ENCODE assay signal across 25 cellular contexts in genomic region chr6:90915224-90915915, GRCh38.
"Had no signal": no experiment of that assay in that cellular context is flagged by ENCODE, and none has a peak within 500 bp of the region (broad histone marks: within the 10 kb centered on the region; RNA-seq: fewer than 3 reads in every experiment).

No MANE protein-coding gene starts in this region.

- H3K4me1 ChIP-seq: parathyroid adenoma, psoas muscle, right lobe of liver, sigmoid colon, stomach, thyroid gland, tibial nerve, upper lobe of left lung, vagina had no signal

- H3K36me3 ChIP-seq: neutrophil, ovary, right lobe of liver, sigmoid colon, stomach, thoracic aorta, thyroid gland, tibial nerve, upper lobe of left lung, vagina had no signal

- H3K4me3 ChIP-seq: ovary, psoas muscle, right lobe of liver, sigmoid colon, stomach, thoracic aorta, thyroid gland, tibial nerve, upper lobe of left lung, vagina had no signal

- H3K27ac ChIP-seq: neutrophil, ovary, parathyroid adenoma, psoas muscle, right lobe of liver, sigmoid colon, stomach, thoracic aorta, thyroid gland, tibial nerve, upper lobe of left lung, vagina had no signal

- ATAC-seq: natural killer cell treated with Interleukin-12 subunit alpha and Interleukin-12 subunit beta and Interleukin-15 and Interleukin-18, amount 100 ng/mL, for 72 hours; psoas muscle; right cardiac atrium; right lobe of liver; stimulated activated effector memory CD8-positive, alpha-beta T cell treated with anti-CD3 and anti-CD28 coated beads, Interleukin-12 subunit alpha, Interleukin-12 subunit beta, amount 100 ng/mL, for 72 hours; stimulated activated naive B cell treated with anti-CD40 and anti-IgM and Interleukin-4, amounts not matched to agents 10 μg/mL and 1 μg/mL and 100 μg/mL, for 72 hours had no signal

- H3K27me3 ChIP-seq: neutrophil, ovary, right lobe of liver, sigmoid colon, stomach, thyroid gland, tibial nerve, upper lobe of left lung, vagina had no signal

- H3K9me3 ChIP-seq: neutrophil, ovary, psoas muscle, right lobe of liver, sigmoid colon, thoracic aorta, thyroid gland, tibial nerve, upper lobe of left lung, vagina had no signal

- DNase-seq: nephron progenitor cell; nucleus accumbens; ovary; posterior cingulate gyrus; psoas muscle; right cardiac atrium; right lobe of liver; sigmoid colon; stimulated activated CD4-positive, alpha-beta T cell treated with anti-CD3 and anti-CD28 coated beads, Interleukin-15, amount 100 ng/mL, for 24 hours; stimulated activated CD4-positive, alpha-beta T cell treated with anti-CD3 and anti-CD28 coated beads, Interleukin-2, amount 100 ng/mL, for 24 hours; stimulated activated CD4-positive, alpha-beta T cell treated with anti-CD3 and anti-CD28 coated beads, Interleukin-2, amount 100 ng/mL, for 48 hours; stimulated activated CD4-positive, alpha-beta T cell treated with anti-CD3 and anti-CD28 coated beads, Interleukin-4, amount 100 ng/mL, for 24 hours; stimulated activated naive B cell treated with anti-CD40 and anti-IgM and Interleukin-4, amounts not matched to agents 10 μg/mL and 1 μg/mL and 100 μg/mL, for 72 hours; stimulated activated naive CD4-positive, alpha-beta T cell treated with Interleukin-2 at 50 U/mL for 16 hours; stomach; thyroid gland; trophoblast cell; upper lobe of left lung had no signal
